20 cellular contexts compared by ENCODE assay signal in the genomic region with DNA sequence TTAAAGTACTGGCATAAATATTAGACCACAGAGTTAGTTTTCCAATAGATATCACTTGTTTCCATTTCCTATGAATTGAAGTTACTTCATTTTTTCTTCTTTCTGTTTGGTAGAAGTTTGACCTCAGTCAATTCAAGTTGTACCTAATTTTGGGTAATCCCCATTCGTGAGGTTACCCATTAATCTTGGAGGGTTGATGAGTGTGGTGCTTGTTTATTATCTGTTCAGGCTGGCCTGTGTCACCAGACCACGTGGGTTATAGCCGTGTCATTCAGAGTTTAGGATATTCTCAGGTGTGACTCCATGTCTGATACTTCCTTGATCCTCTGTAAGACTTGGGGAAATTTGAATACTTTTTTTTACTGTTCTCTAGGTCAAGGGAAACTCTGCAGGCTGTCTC.
"Had no signal": no experiment of that assay in that cellular context is flagged by ENCODE, and none has a peak within 500 bp of the region (broad histone marks: within the 10 kb centered on the region; RNA-seq: fewer than 3 reads in every experiment).

No MANE protein-coding gene starts in this region.

- H3K9me3 ChIP-seq: SJSA1 had no signal

- H3K36me3 ChIP-seq: SJSA1 had no signal

- H3K27ac ChIP-seq: HL-60, SJSA1, SK-N-MC had no signal

- H3K27me3 ChIP-seq: SJSA1 had no signal

- DNase-seq: KBM-7, MV-4-11, NCI-H1048, NCI-H1105, NCI-H1417, NCI-H146, NCI-H1694 treated with DMSO at 0.1 percent for 48 hours, NCI-H1930, NCI-H2081, NCI-H2107, NCI-H2227 treated with DMSO at 0.1 percent for 48 hours, NCI-H524 treated with DMSO at 0.1 percent for 48 hours, NCI-H69, NCI-H774, Right ventricle myocardium superior, RPMI8226, SIG-M5 had no signal

- H3K4me3 ChIP-seq: SJSA1, SK-N-MC had no signal

- H3K4me1 ChIP-seq: SJSA1 had no signal
